ENCODE assay signal across 10 cellular contexts in genomic region chr20:62806383-62807050, GRCh38. TPM values are rescaled to one million over a fixed set of nuclear protein-coding genes. Genes with fewer than 3 reads are reported as not detected.
DNase-seq lines count a peak whose midpoint lies in the region; ATAC-seq and TF ChIP-seq lines count a peak whose summit lies in the region.
"Had no signal": no experiment of that assay in that cellular context is flagged by ENCODE, and none has a peak within 500 bp of the region (broad histone marks: within the 10 kb centered on the region; RNA-seq: fewer than 3 reads in every experiment).

No MANE protein-coding gene starts in this region.

- DNase-seq in heart left ventricle (no peak), right cardiac atrium (no peak), memory B cell (ENCODE audit: low spot score in 2 of 2) (no peak), upper lobe of left lung (peak in 1 of 2 donors; percentile 29), uterus (no peak)
- DNase-seq in activated naive CD8-positive, alpha-beta T cell treated with anti-CD3 and anti-CD28 coated beads for 36 hours = no peak
- DNase-seq: NCI-H187 treated with DMSO at 0.1 percent for 48 hours had no signal

- 67 to 83% (median 74%) methylated on average over 11 of the region's 11 CpGs for WGBS in heart left ventricle, 4 donors
- 72% methylated on average over 11 of the region's 11 CpGs for WGBS in right cardiac atrium
- 60 to 79% methylated on average over 8 to 9 of the region's 11 CpGs for WGBS in upper lobe of left lung, 2 donors

- peak overlapping the region in 6 of 12 donors; percentile 2 to 94 (median 93) for H3K27ac ChIP-seq in heart left ventricle
- H3K27ac ChIP-seq in right cardiac atrium (ENCODE audit: low read length) = no peak overlapping the region
- H3K27ac ChIP-seq in upper lobe of left lung = peak overlapping the region; percentile 88 to 94 (median 91)
- peak overlapping the region in 1 of 2 donors; percentile 87 for H3K27ac ChIP-seq in uterus

- TF ChIP-seq EP300 in upper lobe of left lung (IDR thresholded peaks at IDR 0.05) = no peak

- no peaks in the 10 kb centered on the region for H3K9me3 ChIP-seq in heart left ventricle
- no peaks in the 10 kb centered on the region for H3K9me3 ChIP-seq in right cardiac atrium (ENCODE audit: control insufficient read depth, low read length)
- no peaks in the 10 kb centered on the region for H3K9me3 ChIP-seq in upper lobe of left lung
- H3K9me3 ChIP-seq in uterus = no peaks in the 10 kb centered on the region

- H3K27ac Mint-ChIP-seq in activated naive CD8-positive, alpha-beta T cell treated with anti-CD3 and anti-CD28 coated beads for 36 hours = peak overlapping the region; percentile 42
- no peak overlapping the region for H3K27ac Mint-ChIP-seq in memory B cell

- H3K27me3 ChIP-seq in heart left ventricle (no peaks in the 10 kb centered on the region), right cardiac atrium (ENCODE audit: control insufficient read depth, insufficient read depth) (no peaks in the 10 kb centered on the region), upper lobe of left lung (no peaks in the 10 kb centered on the region), uterus (no peaks in the 10 kb centered on the region)

- H3K4me1 ChIP-seq in heart left ventricle (peaks cover 0 to 57% (median 38%) of the 10 kb centered on the region in 12 donors), right cardiac atrium (ENCODE audit: control insufficient read depth, insufficient read depth, low read length) (peaks cover 11% of the 10 kb centered on the region), upper lobe of left lung (peaks cover 31 to 45% (median 34%) of the 10 kb centered on the region in 4 donors), uterus (peaks cover 0 to 25% of the 10 kb centered on the region in 2 donors)

- H3K9me3 Mint-ChIP-seq in activated naive CD8-positive, alpha-beta T cell treated with anti-CD3 and anti-CD28 coated beads for 36 hours = no peaks in the 10 kb centered on the region
- H3K9me3 Mint-ChIP-seq in memory B cell = no peaks in the 10 kb centered on the region

- H3K36me3 ChIP-seq in heart left ventricle = peaks cover 4 to 54% (median 41%) of the 10 kb centered on the region in 9 donors
- H3K36me3 ChIP-seq in upper lobe of left lung = peaks cover 19 to 49% (median 41%) of the 10 kb centered on the region in 4 donors
- H3K36me3 ChIP-seq in uterus = no peaks in the 10 kb centered on the region

- intact Hi-C loops in heart left ventricle (cut with DNase I) = loop anchor here in 9 of 10 donors (2.0 to 10.0 kb wide), 7 partner anchors 129 to 502 kb away; partner anchors contain the start of gene ADRM1 (in 1 of the 9)
- intact Hi-C loops in right cardiac atrium (cut with DNase I) = loop anchor here in 1 of 4 donors (5.0 kb wide), 1 partner anchor 139 kb away; no protein-coding TSS in a partner anchor
- intact Hi-C loops in uterus (cut with DNase I; ENCODE audit: low total_unique reads) = loop anchor here (10.0 kb wide), 1 partner anchor 402 kb away; the partner anchor contains the start of gene CABLES2

- peak overlapping the region in 9 of 12 donors; percentile 75 to 100 (median 99) for H3K4me3 ChIP-seq in heart left ventricle
- H3K4me3 ChIP-seq in right cardiac atrium (ENCODE audit: low read length) = no peak overlapping the region
- peak overlapping the region in 2 of 4 donors; percentile 98 to 100 for H3K4me3 ChIP-seq in upper lobe of left lung
- peak overlapping the region in 1 of 2 donors; percentile 95 for H3K4me3 ChIP-seq in uterus

- H3K36me3 Mint-ChIP-seq in activated naive CD8-positive, alpha-beta T cell treated with anti-CD3 and anti-CD28 coated beads for 36 hours = peaks cover 13% of the 10 kb centered on the region
- H3K36me3 Mint-ChIP-seq in memory B cell = peaks cover 8% of the 10 kb centered on the region

- ATAC-seq in heart left ventricle = no peak
- ATAC-seq in right cardiac atrium = no peak
- ATAC-seq in memory B cell (ENCODE audit: low read depth) = no peak
- ATAC-seq in upper lobe of left lung (ENCODE audit: low FRiP score in 2 of 2) = no peak
- no peak for ATAC-seq in HG02642 (IDR thresholded peaks at IDR 0.05; ENCODE audit: poor library complexity, unreplicated experiment)
- ATAC-seq in HG03045 (IDR thresholded peaks at IDR 0.05; ENCODE audit: unreplicated experiment) = no peak
- ATAC-seq: activated CD4-positive, CD25-positive, alpha-beta regulatory T cell treated with anti-CD3 and anti-CD28 coated beads, Interleukin-2, amount 50 U/mL, for 24 hours had no signal

- H3K4me3 Mint-ChIP-seq in activated naive CD8-positive, alpha-beta T cell treated with anti-CD3 and anti-CD28 coated beads for 36 hours = peak overlapping the region; percentile 82
- peak overlapping the region; percentile 87 for H3K4me3 Mint-ChIP-seq in memory B cell

- H3K27me3 Mint-ChIP-seq in activated naive CD8-positive, alpha-beta T cell treated with anti-CD3 and anti-CD28 coated beads for 36 hours = no peaks in the 10 kb centered on the region
- H3K27me3 Mint-ChIP-seq in memory B cell = no peaks in the 10 kb centered on the region

- no peak for TF ChIP-seq POLR2A in heart left ventricle (IDR thresholded peaks at IDR 0.05)
- TF ChIP-seq POLR2A in upper lobe of left lung (IDR thresholded peaks at IDR 0.05) = no peak
- TF ChIP-seq POLR2A in uterus (IDR thresholded peaks at IDR 0.05) = no peak

- TF ChIP-seq CTCF in heart left ventricle (IDR thresholded peaks at IDR 0.05) = no peak
- TF ChIP-seq CTCF in upper lobe of left lung (IDR thresholded peaks at IDR 0.05) = no peak
- no peak for TF ChIP-seq CTCF in uterus (IDR thresholded peaks at IDR 0.05)

- peaks cover 28% of the 10 kb centered on the region for H3K4me1 Mint-ChIP-seq in activated naive CD8-positive, alpha-beta T cell treated with anti-CD3 and anti-CD28 coated beads for 36 hours
- peaks cover 20% of the 10 kb centered on the region for H3K4me1 Mint-ChIP-seq in memory B cell

RNA-seq across cellular contexts. Expression of gene OGFR, which starts 1.9 kb away (rescaled TPM):
- total RNA-seq in heart left ventricle (10 to 100 TPM; 14.9 to 46.9 (median 19.2) TPM), right cardiac atrium (10 to 100 TPM; 21.0 to 29.6 (median 24.2) TPM), upper lobe of left lung (100 to 1,000 TPM in 2 of 6 donors, 10 to 100 TPM in 4; 63.8 to 166 (median 74.9) TPM), uterus (10 to 100 TPM; 16.5 to 48.7 (median 31.2) TPM)
- polyA plus RNA-seq in heart left ventricle (10 to 100 TPM; 23.6 to 25.3 TPM), right cardiac atrium (26.6 TPM)
- total RNA-seq in activated naive CD8-positive, alpha-beta T cell treated with anti-CD3 and anti-CD28 coated beads for 36 hours = 10 to 100 TPM; 66.1 to 69.9 TPM

RNA-seq across cellular contexts. Expression of gene MRGBP, which starts 10.2 kb away (rescaled TPM):
- total RNA-seq in heart left ventricle = 10 to 100 TPM in 1 of 9 donors, 1 to 10 TPM in 8; 7.2 to 10.5 (median 8.7) TPM
- polyA plus RNA-seq in heart left ventricle = 10 to 100 TPM in 1 of 2 donors, 1 to 10 TPM in 1; 7.1 to 10.2 TPM
- 10 to 100 TPM in 1 of 4 donors, 1 to 10 TPM in 3; 8.3 to 10.9 (median 8.6) TPM for total RNA-seq in right cardiac atrium
- polyA plus RNA-seq in right cardiac atrium = 12.1 TPM
- 10 to 100 TPM; 19.3 to 19.8 TPM for total RNA-seq in activated naive CD8-positive, alpha-beta T cell treated with anti-CD3 and anti-CD28 coated beads for 36 hours
- total RNA-seq in upper lobe of left lung = 10 to 100 TPM in 2 of 6 donors, 1 to 10 TPM in 4; 6.4 to 22.0 (median 8.5) TPM
- 10 to 100 TPM in 2 of 4 donors, 1 to 10 TPM in 2; 2.6 to 19.1 (median 10.3) TPM for total RNA-seq in uterus

RNA-seq across cellular contexts. Expression of gene COL9A3, which starts 10.3 kb away (rescaled TPM):
- total RNA-seq in heart left ventricle (1 to 10 TPM in 8 of 9 donors, under 1 TPM in 1; 0.67 to 6.0 (median 1.9) TPM), right cardiac atrium (1 to 10 TPM; 4.3 to 6.9 (median 5.6) TPM), upper lobe of left lung (1 to 10 TPM in 4 of 6 donors, under 1 TPM in 1, not detected in 1; 0.57 to 8.4 (median 2.1) TPM), uterus (10 to 100 TPM in 2 of 4 donors, 1 to 10 TPM in 1, under 1 TPM in 1; 0.59 to 75.4 (median 16.3) TPM)
- polyA plus RNA-seq in heart left ventricle (1 to 10 TPM; 2.0 to 4.7 TPM), right cardiac atrium (13.0 TPM)
- total RNA-seq in activated naive CD8-positive, alpha-beta T cell treated with anti-CD3 and anti-CD28 coated beads for 36 hours = 1 to 10 TPM in 1 of 2 experiments, under 1 TPM in 1; 0.35 to 1.0 TPM

RNA-seq across cellular contexts. Expression of gene TCFL5, which starts 55.1 kb away (rescaled TPM):
- total RNA-seq in heart left ventricle (1 to 10 TPM; 4.5 to 8.2 (median 6.1) TPM), right cardiac atrium (1 to 10 TPM; 7.8 to 9.9 (median 8.2) TPM), upper lobe of left lung (1 to 10 TPM; 2.1 to 9.6 (median 7.1) TPM), uterus (10 to 100 TPM in 3 of 4 donors, 1 to 10 TPM in 1; 5.3 to 20.0 (median 14.2) TPM)
- polyA plus RNA-seq in heart left ventricle (1 to 10 TPM; 2.5 to 3.7 TPM), right cardiac atrium (5.2 TPM)
- total RNA-seq in activated naive CD8-positive, alpha-beta T cell treated with anti-CD3 and anti-CD28 coated beads for 36 hours = 1 to 10 TPM; 5.4 to 5.8 TPM
